Comparison of ENCODE assay signal across 8 cellular contexts in genomic region chr2:87455209-87455842, GRCh38.
A peak's percentile ranks its signal among the peaks of the same experiment; 100 is the strongest.
DNase-seq lines count a peak whose midpoint lies in the region; ATAC-seq, FAIRE-seq and TF ChIP-seq lines count a peak whose summit lies in the region.
"Not testable (repeated sequence)": the region's sequence is repeated elsewhere in the genome, so short reads cannot be mapped to it uniquely, and the experiment has no call there.

No MANE protein-coding gene starts in this region.

- TF ChIP-seq EP300 in HepG2 (IDR thresholded peaks at IDR 0.05; ENCODE audit: low read depth in 2 of 2, low read length in 2 of 2); HepG2 (CRISPR knock-in tag; IDR thresholded peaks at IDR 0.05; ENCODE audit: borderline replicate concordance): not testable (repeated sequence)

- peak overlapping the region; percentile 55 for H3K4me3 Mint-ChIP-seq in activated CD8-positive, alpha-beta T cell treated with anti-CD3 and anti-CD28 coated beads for 36 hours

- CTCF ChIA-PET in BJ (lab: Yijun Ruan, JAX); activated CD8-positive, alpha-beta T cell treated with anti-CD3 and anti-CD28 coated beads for 36 hours (lab: Charles Lee); HepG2 (lab: Yijun Ruan, JAX; ENCODE audit: low intra/inter-chr PET ratio, low total read pairs): not testable (repeated sequence)

- peak; percentile 51 for ATAC-seq in GM19351 (IDR thresholded peaks at IDR 0.05; ENCODE audit: unreplicated experiment)
- peak; percentile 53 for ATAC-seq in HG02763 (IDR thresholded peaks at IDR 0.05; ENCODE audit: unreplicated experiment)
- peak; percentile 15 for ATAC-seq in activated CD8-positive, alpha-beta T cell treated with anti-CD3 and anti-CD28 coated beads for 36 hours
- peak; percentile 94 for ATAC-seq in HepG2

- in situ Hi-C loops in HepG2 (cut with HindIII; ENCODE audit: extremely low pct_ligation_motif_present, low pct_unique_long_range_greater_than_20kb) = not testable (repeated sequence)

- not testable (repeated sequence) for H2AFZ ChIP-seq in HepG2 (ENCODE audit: low read length)

- H3K9ac ChIP-seq in HUES64 (ENCODE audit: low read depth, low read length) (peak overlapping the region; percentile 52; the same call in 1 of the 2 replicates), HepG2 (ENCODE audit: insufficient read depth, low read depth, low read length) (peak overlapping the region; percentile 68)
- H3K9ac ChIP-seq in skeletal muscle tissue (ENCODE audit: low read depth in 1 of 3, low read length in 3 of 3) = not testable (repeated sequence)

- H3K9me3 Mint-ChIP-seq in activated CD8-positive, alpha-beta T cell treated with anti-CD3 and anti-CD28 coated beads for 36 hours = not testable (repeated sequence)

- not testable (repeated sequence) for H3K9me3 ChIP-seq in HUES64 (ENCODE audit: insufficient read depth, low read depth, low read length); effector memory CD4-positive, alpha-beta T cell (ENCODE audit: control insufficient read depth, low read length); HepG2 (ENCODE audit: low read length); skeletal muscle tissue (ENCODE audit: control insufficient read depth in 3 of 3, low read length in 3 of 3)

- BruUV-seq in HepG2 (replicated peaks; lab: Mats Ljungman, UMichigan) = not testable (repeated sequence)

- H3K27ac ChIP-seq in HUES64 (ENCODE audit: low read depth, low read length) (peak overlapping the region; percentile 76; the same call in 1 of the 2 replicates), HepG2 (ENCODE audit: extremely low read length, insufficient read depth, low read length) (peak overlapping the region; percentile 59), skeletal muscle tissue (ENCODE audit: low read depth, low read length) (peak overlapping the region; percentile 60)
- H3K27ac ChIP-seq in effector memory CD4-positive, alpha-beta T cell (ENCODE audit: insufficient read depth, low read length, poor library complexity, severe bottlenecking) = peak overlapping the region; percentile 32

- H3K4me1 ChIP-seq in HUES64 (ENCODE audit: insufficient read depth, low read length); effector memory CD4-positive, alpha-beta T cell (ENCODE audit: control insufficient read depth, insufficient read depth, low read length, poor library complexity, severe bottlenecking); skeletal muscle tissue (ENCODE audit: control insufficient read depth in 3 of 3, insufficient read depth in 3 of 3, low read length in 3 of 3): not testable (repeated sequence)
- H3K4me1 ChIP-seq in HepG2 (ENCODE audit: insufficient read depth, low read length) = peaks cover 29% of the 10 kb centered on the region

- not testable (repeated sequence) for TF ChIP-seq RAD21 in HepG2 (CRISPR knock-in tag; IDR thresholded peaks at IDR 0.05)

- POLR2A ChIA-PET in BJ (lab: Charles Lee); activated CD8-positive, alpha-beta T cell treated with anti-CD3 and anti-CD28 coated beads for 36 hours (lab: Charles Lee); HepG2 (lab: Yijun Ruan, JAX): not testable (repeated sequence)

- H3K36me3 ChIP-seq in BJ (ENCODE audit: control insufficient read depth, insufficient read depth, low read length); HUES64 (ENCODE audit: insufficient read depth, low read length); effector memory CD4-positive, alpha-beta T cell (ENCODE audit: control insufficient read depth, insufficient read depth, low read length); HepG2 (replicated peaks in 1 of 2; ENCODE audit: control insufficient read depth in 1 of 2, insufficient read depth in 2 of 2, low read length in 2 of 2); skeletal muscle tissue (ENCODE audit: control insufficient read depth in 3 of 3, insufficient read depth in 3 of 3, low read length in 3 of 3): not testable (repeated sequence)

- H3K27me3 ChIP-seq in BJ (ENCODE audit: control insufficient read depth, insufficient read depth, low read length); HUES64 (ENCODE audit: insufficient read depth, low read length); effector memory CD4-positive, alpha-beta T cell (replicated peaks; ENCODE audit: control insufficient read depth, insufficient read depth, low read length, poor library complexity, severe bottlenecking); HepG2 (ENCODE audit: control insufficient read depth in 1 of 2, insufficient read depth in 2 of 2, low read length in 2 of 2); skeletal muscle tissue (ENCODE audit: control insufficient read depth in 3 of 3, insufficient read depth in 3 of 3, low read length in 3 of 3): not testable (repeated sequence)

- not testable (repeated sequence) for TF ChIP-seq CTCF in BJ (IDR thresholded peaks at IDR 0.05; ENCODE audit: insufficient read depth, low read depth, low read length); activated CD8-positive, alpha-beta T cell treated with anti-CD3 and anti-CD28 coated beads for 36 hours (IDR thresholded peaks at IDR 0.05); HepG2 (CRISPR knock-in tag; IDR thresholded peaks at IDR 0.05)

- peak overlapping the region; percentile 71 for H3K4me2 ChIP-seq in HepG2 (ENCODE audit: low read depth, low read length)

- peaks cover 13% of the 10 kb centered on the region for H3K4me1 Mint-ChIP-seq in activated CD8-positive, alpha-beta T cell treated with anti-CD3 and anti-CD28 coated beads for 36 hours (ENCODE audit: low read depth)

- DNase-seq in BJ (ENCODE audit: low read depth); effector memory CD4-positive, alpha-beta T cell; HepG2 (ENCODE audit: low spot score): not testable (repeated sequence)
- DNase-seq in activated CD8-positive, alpha-beta T cell treated with anti-CD3 and anti-CD28 coated beads for 36 hours = peak; percentile 12

- not testable (repeated sequence) for H4K20me1 ChIP-seq in HepG2 (ENCODE audit: insufficient read depth, low read length)

- H3K27me3 Mint-ChIP-seq in activated CD8-positive, alpha-beta T cell treated with anti-CD3 and anti-CD28 coated beads for 36 hours = not testable (repeated sequence)

- intact Hi-C loops in activated CD8-positive, alpha-beta T cell treated with anti-CD3 and anti-CD28 coated beads for 36 hours (cut with micrococcal nuclease); HepG2 (cut with micrococcal nuclease; ENCODE audit: unreplicated experiment): not testable (repeated sequence)

- WGBS in HUES64 = 13% methylated on average over 2 of the region's 12 CpGs
- under 1% methylated on average over 11 of the region's 12 CpGs for WGBS in HepG2 (ENCODE audit: low lambda C conversion rate)

- not testable (repeated sequence) for H3K36me3 Mint-ChIP-seq in activated CD8-positive, alpha-beta T cell treated with anti-CD3 and anti-CD28 coated beads for 36 hours (ENCODE audit: low read depth)

- peak; percentile 94 for FAIRE-seq in HepG2 (lab: Jason Lieb, UNC)

- H3K79me2 ChIP-seq in HepG2 (ENCODE audit: insufficient read depth, low read length) = not testable (repeated sequence)

- not testable (repeated sequence) for H3K27ac Mint-ChIP-seq in activated CD8-positive, alpha-beta T cell treated with anti-CD3 and anti-CD28 coated beads for 36 hours

- not testable (repeated sequence) for TF ChIP-seq POLR2A in HepG2 (IDR thresholded peaks at IDR 0.05; ENCODE audit: insufficient read depth in 1 of 2, low read depth in 2 of 2, low read length in 2 of 2)

- H3K4me3 ChIP-seq in BJ (ENCODE audit: low read depth, low read length) (peak overlapping the region; percentile 47), HUES64 (ENCODE audit: low read length) (peak overlapping the region; percentile 41), HepG2 (replicated peaks in 1 of 3; ENCODE audit: insufficient read depth in 1 of 3, low read depth in 2 of 3, low read length in 3 of 3) (peak overlapping the region; percentile 37 to 61 (median 40); a peak in 5 of 6 replicates), skeletal muscle tissue (ENCODE audit: low read length in 3 of 3) (peak overlapping the region; percentile 22 to 51 (median 27))
- not testable (repeated sequence) for H3K4me3 ChIP-seq in effector memory CD4-positive, alpha-beta T cell (ENCODE audit: insufficient read depth, low read depth, low read length, poor library complexity, severe bottlenecking)

TF ChIP-seq in HepG2, 621 proteins besides CTCF, POLR2A, EP300 and RAD21:
- TF ChIP-seq JUND (CRISPR knock-in tag; IDR thresholded peaks at IDR 0.05) (peak; percentile 68), FOSL2 (CRISPR knock-in tag; IDR thresholded peaks at IDR 0.05) (peak; percentile 73), ZNF362 (CRISPR knock-in tag; IDR thresholded peaks at IDR 0.05; ENCODE audit: borderline replicate concordance) (peak; percentile 88), JUNB (CRISPR knock-in tag; IDR thresholded peaks at IDR 0.05; ENCODE audit: borderline replicate concordance) (peak; percentile 64; the same call in 1 of the 2 replicates)

Comparison
In these comparisons a context has a peak if more than half of its experiments do, and no peak if none do; other contexts are left out.
1. ATAC-seq: peak in every context shown above with its lines; median percentile 94 in HepG2; 53 in HG02763; 51 in GM19351; 15 in activated CD8-positive, alpha-beta T cell treated with anti-CD3 and anti-CD28 coated beads for 36 hours.